In genomic region chr17:75020331-75021110, GRCh38 we compare ENCODE assay signal across 27 cellular contexts. TPM values are rescaled to one million over a fixed set of nuclear protein-coding genes. Genes with fewer than 3 reads are reported as not detected.
DNase-seq lines count a peak whose midpoint lies in the region; TF ChIP-seq lines count a peak whose summit lies in the region.
"Had no signal": no experiment of that assay in that cellular context is flagged by ENCODE, and none has a peak within 500 bp of the region (broad histone marks: within the 10 kb centered on the region; RNA-seq: fewer than 3 reads in every experiment).

No MANE protein-coding gene starts in this region.

- DNase-seq in Calu3 (no peak), globus pallidus (ENCODE audit: low spot score) (peak; percentile 86), prostate gland (ENCODE audit: low spot score) (peak; percentile 54), NCI-H2107 (lab: John Stamatoyannopoulos, UW) (no peak), NCI-H1092 treated with DMSO at 0.1 percent for 48 hours (lab: John Stamatoyannopoulos, UW) (no peak), mesenteric fat pad (ENCODE audit: low spot score) (no peak)
- DNase-seq in activated naive CD4-positive, alpha-beta T cell (lab: John Stamatoyannopoulos, UW), result no peak
- DNase-seq: ACHN; activated CD4-positive, alpha-beta T cell treated with anti-CD3 and anti-CD28 coated beads for 48 hours; activated CD8-positive, alpha-beta memory T cell treated with anti-CD3 and anti-CD28 coated beads, Interleukin-2, amount 10 ng/mL, durations not matched to agents 7 days and 5 days; activated naive CD4-positive, alpha-beta T cell treated with anti-CD3 and anti-CD28 coated beads for 36 hours; adrenal gland; brain microvascular endothelial cell; DMS79; effector memory CD4-positive, alpha-beta T cell; erythroblast; GF-D8; KG1; NCI-H1436; NCI-H774; SK-N-SH; stimulated activated naive CD8-positive, alpha-beta T cell treated with anti-CD3 and anti-CD28 coated beads, Interleukin-15, amount 100 ng/mL, for 72 hours; T-helper 17 cell had no signal

- H3K27me3 ChIP-seq in prostate gland (replicated peaks; ENCODE audit: insufficient read depth), result no peaks in the 10 kb centered on the region
- H3K27me3 ChIP-seq: adrenal gland, brain microvascular endothelial cell, neutrophil, tibial nerve had no signal

- intact Hi-C loops in Calu3 (cut with micrococcal nuclease; ENCODE audit: unreplicated experiment) (no loop called here), prostate gland (cut with DNase I) (no loop called here)

- CTCF ChIA-PET in Calu3 (lab: Charles Lee), result no interaction called here

- H3K4me3 ChIP-seq in prostate gland, result no peak overlapping the region
- H3K4me3 ChIP-seq: adrenal gland, HAP-1, tibial nerve had no signal

- H3K4me3 Mint-ChIP-seq in Calu3 (ENCODE audit: low read depth, unreplicated experiment), result no peak overlapping the region
- H3K4me3 Mint-ChIP-seq: activated CD8-positive, alpha-beta memory T cell treated with anti-CD3 and anti-CD28 coated beads, Interleukin-2, amount 10 ng/mL, durations not matched to agents 7 days and 5 days; activated naive CD4-positive, alpha-beta T cell treated with anti-CD3 and anti-CD28 coated beads for 36 hours; stimulated activated naive CD8-positive, alpha-beta T cell treated with anti-CD3 and anti-CD28 coated beads, Interleukin-15, amount 100 ng/mL, for 72 hours; T-helper 17 cell had no signal

- H3K9me3 ChIP-seq in prostate gland, result no peaks in the 10 kb centered on the region
- H3K9me3 ChIP-seq: adrenal gland, HAP-1, neutrophil, SK-N-SH, tibial nerve had no signal

- H3K4me1 ChIP-seq in prostate gland (replicated peaks), result peaks cover 6% of the 10 kb centered on the region
- H3K4me1 ChIP-seq: adrenal gland had no signal

- no peak overlapping the region for H3K27ac Mint-ChIP-seq in Calu3 (ENCODE audit: unreplicated experiment)
- H3K27ac Mint-ChIP-seq: activated CD8-positive, alpha-beta memory T cell treated with anti-CD3 and anti-CD28 coated beads, Interleukin-2, amount 10 ng/mL, durations not matched to agents 7 days and 5 days; activated naive CD4-positive, alpha-beta T cell treated with anti-CD3 and anti-CD28 coated beads for 36 hours; stimulated activated naive CD8-positive, alpha-beta T cell treated with anti-CD3 and anti-CD28 coated beads, Interleukin-15, amount 100 ng/mL, for 72 hours; T-helper 17 cell had no signal

- H3K36me3 ChIP-seq in prostate gland, result no peaks in the 10 kb centered on the region

- peaks cover 12% of the 10 kb centered on the region for H3K36me3 Mint-ChIP-seq in Calu3 (ENCODE audit: insufficient read depth, unreplicated experiment)

- BruUV-seq in Calu3 (replicated peaks; lab: Mats Ljungman, UMichigan), result TSS peak; percentile 28

- WGBS in prostate gland, result 64% methylated on average over 19 of the region's 19 CpGs

- no peaks in the 10 kb centered on the region for H3K4me1 Mint-ChIP-seq in Calu3 (ENCODE audit: low read depth, unreplicated experiment)

- H3K27ac ChIP-seq in VCaP, result peak overlapping the region; percentile 98
- H3K27ac ChIP-seq in prostate gland, result peak overlapping the region; percentile 44 to 65
- H3K27ac ChIP-seq: adrenal gland, brain microvascular endothelial cell, neutrophil had no signal

- no peaks in the 10 kb centered on the region for H3K9me3 Mint-ChIP-seq in Calu3 (ENCODE audit: low read depth, unreplicated experiment)
- H3K9me3 Mint-ChIP-seq: activated naive CD4-positive, alpha-beta T cell treated with anti-CD3 and anti-CD28 coated beads for 36 hours; stimulated activated naive CD8-positive, alpha-beta T cell treated with anti-CD3 and anti-CD28 coated beads, Interleukin-15, amount 100 ng/mL, for 72 hours had no signal

- no peak for TF ChIP-seq POLR2A in prostate gland (IDR thresholded peaks at IDR 0.05)

- no peaks in the 10 kb centered on the region for H3K27me3 Mint-ChIP-seq in Calu3 (ENCODE audit: unreplicated experiment)
- H3K27me3 Mint-ChIP-seq: activated CD8-positive, alpha-beta memory T cell treated with anti-CD3 and anti-CD28 coated beads, Interleukin-2, amount 10 ng/mL, durations not matched to agents 7 days and 5 days; stimulated activated naive CD8-positive, alpha-beta T cell treated with anti-CD3 and anti-CD28 coated beads, Interleukin-15, amount 100 ng/mL, for 72 hours; T-helper 17 cell had no signal

- TF ChIP-seq CTCF in Calu3 (IDR thresholded peaks at IDR 0.05; ENCODE audit: unreplicated experiment) (no peak), VCaP (conservative IDR thresholded peaks at IDR 0.05) (no peak), prostate gland (IDR thresholded peaks at IDR 0.05) (no peak)

RNA-seq across cellular contexts. Expression of gene MRPL58, which starts 8.1 kb away (rescaled TPM):
- 49.0 and 52.7 TPM in 2 replicates for total RNA-seq in Calu3 (2022)
- total RNA-seq in prostate gland, result 10 to 100 TPM; 28.4 to 73.8 TPM
- total RNA-seq in mesenteric fat pad, result 26.4 TPM

RNA-seq across cellular contexts. Expression of gene ATP5PD, which starts 26.2 kb away (rescaled TPM):
- total RNA-seq in Calu3 (2022), result 288 and 289 TPM in 2 replicates
- 100 to 1,000 TPM; 116 to 201 TPM for total RNA-seq in prostate gland
- total RNA-seq in mesenteric fat pad, result 310 TPM

RNA-seq across cellular contexts. Expression of gene KCTD2, which starts 26.5 kb away (rescaled TPM):
- total RNA-seq in Calu3 (2022), result 24.4 TPM in 2 replicates
- 100 to 1,000 TPM in 1 of 2 donors, 10 to 100 TPM in 1; 24.4 to 104 TPM for total RNA-seq in prostate gland
- 34.7 TPM for total RNA-seq in mesenteric fat pad

RNA-seq across cellular contexts. Expression of gene CDR2L, which starts 33.1 kb away (rescaled TPM):
- total RNA-seq in Calu3 (2022) (39.4 and 48.3 TPM in 2 replicates), prostate gland (10 to 100 TPM; 13.7 to 34.9 TPM), mesenteric fat pad (29.9 TPM)

RNA-seq across cellular contexts. Expression of gene HID1, which starts 48.0 kb away (rescaled TPM):
- total RNA-seq in Calu3 (2022), result 114 and 122 TPM in 2 replicates
- total RNA-seq in prostate gland, result 100 to 1,000 TPM in 1 of 2 donors, 10 to 100 TPM in 1; 87.1 to 101 TPM
- total RNA-seq in mesenteric fat pad, result 14.4 TPM
- total RNA-seq: activated CD8-positive, alpha-beta memory T cell treated with anti-CD3 and anti-CD28 coated beads, Interleukin-2, amount 10 ng/mL, durations not matched to agents 7 days and 5 days had no signal

Comparison
In these comparisons a context has a peak if more than half of its experiments do, and no peak if none do; other contexts are left out.
1. DNase-seq: peak in globus pallidus (single experiment) and prostate gland (single experiment); none in Calu3 (single experiment), NCI-H2107 (single experiment), activated naive CD4-positive, alpha-beta T cell (0 of 4), NCI-H1092 treated with DMSO at 0.1 percent for 48 hours (single experiment) and mesenteric fat pad (single experiment).